Comparison of ENCODE assay signal across 33 cellular contexts in genomic region chr10:11276475-11276990, GRCh38.
DNase-seq lines count a peak whose midpoint lies in the region; ATAC-seq, FAIRE-seq and TF ChIP-seq lines count a peak whose summit lies in the region.
"Had no signal": no experiment of that assay in that cellular context is flagged by ENCODE, and none has a peak within 500 bp of the region (broad histone marks: within the 10 kb centered on the region; RNA-seq: fewer than 3 reads in every experiment).

No MANE protein-coding gene starts in this region.

- intact Hi-C loops in Right ventricle myocardium superior (cut with DNase I), result no loop called here
- intact Hi-C loops in left cardiac atrium (cut with DNase I), result loop anchor here in 1 of 2 donors (10.0 kb wide), 2 partner anchors 322 to 552 kb away; no protein-coding TSS in a partner anchor
- intact Hi-C loops in GM12878 (cut with micrococcal nuclease; ENCODE audit: unreplicated experiment), result loop anchor here (10.0 kb wide), 2 partner anchors 262 to 602 kb away; partner anchors contain the start of gene CELF2

- H2AFZ ChIP-seq in GM12878 (ENCODE audit: control insufficient read depth, low read depth, low read length), result no peak overlapping the region

- H3K4me1 Mint-ChIP-seq in IgD-negative memory B cell, result peaks cover 7 to 17% (median 11%) of the 10 kb centered on the region in 3 donors
- peaks cover 63% of the 10 kb centered on the region for H3K4me1 Mint-ChIP-seq in stimulated activated effector memory CD8-positive, alpha-beta T cell treated with anti-CD3 and anti-CD28 coated beads, Interleukin-12 subunit alpha, Interleukin-12 subunit beta, amount 100 ng/mL, for 72 hours

- H3K4me2 ChIP-seq in GM12878 (ENCODE audit: control insufficient read depth, insufficient read depth), result no peak overlapping the region
- H3K4me2 ChIP-seq: BLaER1 had no signal

- peak overlapping the region in 2 of 3 donors; percentile 16 to 56 for H3K27ac Mint-ChIP-seq in IgD-negative memory B cell
- H3K27ac Mint-ChIP-seq in stimulated activated effector memory CD8-positive, alpha-beta T cell treated with anti-CD3 and anti-CD28 coated beads, Interleukin-12 subunit alpha, Interleukin-12 subunit beta, amount 100 ng/mL, for 72 hours, result peak overlapping the region; percentile 94
- H3K27ac Mint-ChIP-seq: activated naive CD8-positive, alpha-beta T cell treated with anti-CD3 and anti-CD28 coated beads, Interleukin-2, amount 10 ng/mL, durations not matched to agents 7 days and 5 days; HFFc6; progenitor cell of endocrine pancreas had no signal

- H3K27me3 ChIP-seq in GM12878 (replicated peaks in 1 of 2; ENCODE audit: control insufficient read depth in 2 of 2, insufficient read depth in 2 of 2, low read length in 1 of 2), result no peaks in the 10 kb centered on the region
- H3K27me3 ChIP-seq: ascending aorta, BLaER1, cardiac muscle cell, esophagus muscularis mucosa, left lung, neutrophil, sigmoid colon, upper lobe of left lung had no signal

- no peaks in the 10 kb centered on the region for H4K20me1 ChIP-seq in GM12878 (ENCODE audit: control insufficient read depth, insufficient read depth)

- no peak overlapping the region for H3K4me3 ChIP-seq in GM12878
- H3K4me3 ChIP-seq: ascending aorta, BLaER1, cardiac muscle cell, esophagus muscularis mucosa, left lung, sigmoid colon, SK-N-MC, upper lobe of left lung had no signal

- H3K27ac ChIP-seq in GM12878 (ENCODE audit: control insufficient read depth, insufficient read depth), result no peak overlapping the region
- no peak overlapping the region for H3K27ac ChIP-seq in RWPE1
- H3K27ac ChIP-seq: ascending aorta, BLaER1, cardiac muscle cell, esophagus muscularis mucosa, left lung, neutrophil, sigmoid colon, SK-N-MC, upper lobe of left lung had no signal

- peaks cover 24% of the 10 kb centered on the region for H3K4me1 ChIP-seq in GM12878 (ENCODE audit: control insufficient read depth, insufficient read depth, low read length)
- H3K4me1 ChIP-seq: ascending aorta, BLaER1, esophagus muscularis mucosa, sigmoid colon, upper lobe of left lung had no signal

- ATAC-seq in Right ventricle myocardium superior (ENCODE audit: poor library complexity), result peak; percentile 26
- no peak for ATAC-seq in left cardiac atrium
- ATAC-seq in GM12878, result no peak
- peak; percentile 3 for ATAC-seq in stimulated activated effector memory CD8-positive, alpha-beta T cell treated with anti-CD3 and anti-CD28 coated beads, Interleukin-12 subunit alpha, Interleukin-12 subunit beta, amount 100 ng/mL, for 72 hours
- ATAC-seq: left lung had no signal

- in situ Hi-C loops in GM12878 (cut with MboI), result no loop called here

- FAIRE-seq in GM12878 (lab: Jason Lieb, UNC) (no peak), D721Med (lab: Jason Lieb, UNC) (no peak)
- FAIRE-seq: endometrium, H1, islet of Langerhans had no signal

- SMC1A ChIA-PET in GM12878 (lab: Charles Lee; ENCODE audit: uncharacterized antibody, unreplicated experiment), result interaction anchor here (1.0 to 1.6 kb wide), 6 partner anchors 13 to 163 kb away, joined by 3 to 6 read pairs (median 3); no protein-coding TSS in a partner anchor

- TF ChIP-seq CTCF in GM12878 (IDR thresholded peaks at IDR 0.05 in 2 of 3, conservative IDR thresholded peaks at IDR 0.05 in 1 of 3; ENCODE audit: control insufficient read depth in 2 of 3, extremely low read depth in 1 of 3, insufficient read depth in 1 of 3, low read depth in 3 of 3, low read length in 3 of 3), result no peak
- no peak for TF ChIP-seq CTCF in RWPE1 (conservative IDR thresholded peaks at IDR 0.05; ENCODE audit: low read depth)
- no peak for TF ChIP-seq CTCF in D721Med (IDR thresholded peaks at IDR 0.05; ENCODE audit: insufficient read depth, missing control alignments)

- CTCF ChIA-PET in GM12878 (lab: Yijun Ruan, JAX), result no interaction called here
- CTCF ChIA-PET in RWPE1 (lab: Yijun Ruan, JAX), result no interaction called here

- no peak overlapping the region for H3K4me3 Mint-ChIP-seq in IgD-negative memory B cell
- H3K4me3 Mint-ChIP-seq in stimulated activated effector memory CD8-positive, alpha-beta T cell treated with anti-CD3 and anti-CD28 coated beads, Interleukin-12 subunit alpha, Interleukin-12 subunit beta, amount 100 ng/mL, for 72 hours, result no peak overlapping the region
- H3K4me3 Mint-ChIP-seq: activated naive CD8-positive, alpha-beta T cell treated with anti-CD3 and anti-CD28 coated beads, Interleukin-2, amount 10 ng/mL, durations not matched to agents 7 days and 5 days; HFFc6; T-helper 1 cell treated with Interleukin-12 subunit alpha and Interleukin-12 subunit beta and Interleukin-4 antibody, amounts not matched to agents 30 μg/mL and 1 μg/mL, for 36 hours had no signal

- H3K9ac ChIP-seq in GM12878 (ENCODE audit: control insufficient read depth, insufficient read depth, low read length), result no peak overlapping the region
- H3K9ac ChIP-seq: BLaER1 had no signal

- DNase-seq in Right ventricle myocardium superior, result no peak
- no peak for DNase-seq in left cardiac atrium
- DNase-seq in GM12878 (ENCODE audit: low read depth, low spot score), result no peak
- DNase-seq in stimulated activated effector memory CD8-positive, alpha-beta T cell treated with anti-CD3 and anti-CD28 coated beads, Interleukin-12 subunit alpha, Interleukin-12 subunit beta, amount 100 ng/mL, for 72 hours (ENCODE audit: low spot score in 2 of 2), result no peak
- no peak for DNase-seq in RWPE1 (ENCODE audit: low spot score)
- DNase-seq in D721Med (ENCODE audit: insufficient read length, low spot score), result no peak
- DNase-seq: activated CD4-positive, CD25-positive, alpha-beta regulatory T cell treated with anti-CD3 and anti-CD28 coated beads, Interleukin-2, amount 50 U/mL, for 72 hours; activated naive CD8-positive, alpha-beta T cell treated with anti-CD3 and anti-CD28 coated beads, Interleukin-2, amount 10 ng/mL, durations not matched to agents 7 days and 5 days; activated T-cell treated with anti-CD3 and anti-CD28 coated beads, Interleukin-2, amount 50 U/mL, for 1 hour; foreskin fibroblast; HFFc6; MV-4-11; NCI-H1436 treated with DMSO at 0.1 percent for 48 hours; NCI-H226; NCI-H526 treated with DMSO at 0.1 percent for 48 hours; NK-92 treated with Interleukin-12 subunit alpha and Interleukin-12 subunit beta, amount 100 ng/mL, for 24 hours; sigmoid colon; stimulated activated CD4-positive, alpha-beta T cell treated with anti-CD3 and anti-CD28 coated beads, Interleukin-12 subunit alpha, Interleukin-12 subunit beta, amount 100 ng/mL, for 4 hours; stimulated activated CD4-positive, alpha-beta T cell treated with anti-CD3 and anti-CD28 coated beads, Interleukin-2, amount 100 ng/mL, for 48 hours had no signal

- H3K79me2 ChIP-seq in GM12878 (ENCODE audit: control insufficient read depth, insufficient read depth, low read length), result peaks cover 9% of the 10 kb centered on the region

- TF ChIP-seq POLR2A in GM12878 (IDR thresholded peaks at IDR 0.05; ENCODE audit: low read depth, low read length), result no peak

- peaks cover 8% of the 10 kb centered on the region for H3K36me3 Mint-ChIP-seq in IgD-negative memory B cell
- H3K36me3 Mint-ChIP-seq in stimulated activated effector memory CD8-positive, alpha-beta T cell treated with anti-CD3 and anti-CD28 coated beads, Interleukin-12 subunit alpha, Interleukin-12 subunit beta, amount 100 ng/mL, for 72 hours, result no peaks in the 10 kb centered on the region

- H3K27me3 Mint-ChIP-seq in IgD-negative memory B cell, result no peaks in the 10 kb centered on the region
- H3K27me3 Mint-ChIP-seq: activated naive CD8-positive, alpha-beta T cell treated with anti-CD3 and anti-CD28 coated beads, Interleukin-2, amount 10 ng/mL, durations not matched to agents 7 days and 5 days had no signal

- no peaks in the 10 kb centered on the region; the same call in 2 of the 3 replicates for H3K9me3 ChIP-seq in GM12878 (replicated peaks; ENCODE audit: control insufficient read depth, insufficient read depth, low read length)
- H3K9me3 ChIP-seq: ascending aorta, esophagus muscularis mucosa, left lung, neutrophil, sigmoid colon, upper lobe of left lung had no signal

- no peak for TF ChIP-seq RAD21 in GM12878 (IDR thresholded peaks at IDR 0.05; ENCODE audit: insufficient read depth, low read depth, low read length)

- H3K9me3 Mint-ChIP-seq in IgD-negative memory B cell, result no peaks in the 10 kb centered on the region
- H3K9me3 Mint-ChIP-seq in stimulated activated effector memory CD8-positive, alpha-beta T cell treated with anti-CD3 and anti-CD28 coated beads, Interleukin-12 subunit alpha, Interleukin-12 subunit beta, amount 100 ng/mL, for 72 hours, result no peaks in the 10 kb centered on the region
- H3K9me3 Mint-ChIP-seq: T-helper 1 cell treated with Interleukin-12 subunit alpha and Interleukin-12 subunit beta and Interleukin-4 antibody, amounts not matched to agents 30 μg/mL and 1 μg/mL, for 36 hours had no signal

- BruUV-seq in GM12878 (replicated peaks; lab: Mats Ljungman, UMichigan), result no TSS peak

- no peak for TF ChIP-seq EP300 in GM12878 (IDR thresholded peaks at IDR 0.05; ENCODE audit: borderline replicate concordance in 1 of 2, control insufficient read depth in 1 of 2, low read depth in 2 of 2, low read length in 2 of 2)

- RAD21 ChIA-PET in GM12878 (lab: Charles Lee; ENCODE audit: unreplicated experiment), result interaction anchor here (1.3 kb wide), 1 partner anchor 35 kb away, joined by 3 read pairs; no protein-coding TSS in a partner anchor

- peaks cover 38 to 55% of the 10 kb centered on the region in 2 experiments for H3K36me3 ChIP-seq in GM12878 (ENCODE audit: control insufficient read depth in 2 of 2, insufficient read depth in 2 of 2, low read length in 1 of 2)

- 49% methylated on average over 10 of the region's 10 CpGs for WGBS in GM12878 (ENCODE audit: insufficient coverage, insufficient replicate concordance, low lambda C conversion rate, missing lambda C conversion rate)

- POLR2A ChIA-PET in GM12878 (lab: Charles Lee), result interaction anchor here (0.5 kb wide), 1 partner anchor 773 kb away, joined by 4 read pairs; no protein-coding TSS in a partner anchor
- POLR2A ChIA-PET in RWPE1 (lab: Yijun Ruan, JAX; ENCODE audit: low non-redundant PET), result no interaction called here

TF ChIP-seq in GM12878, 131 proteins besides CTCF, POLR2A, EP300 and RAD21 (continues in another document):
- TF ChIP-seq POLR2AphosphoS5 (IDR thresholded peaks at IDR 0.05; ENCODE audit: low read length), result 0 out of 2 replicates have a peak, but pooled peaks have one; percentile 28

Comparison
In these comparisons a context has a peak if more than half of its experiments do, and no peak if none do; other contexts are left out.
1. ATAC-seq: peak in Right ventricle myocardium superior (single experiment) and stimulated activated effector memory CD8-positive, alpha-beta T cell treated with anti-CD3 and anti-CD28 coated beads, Interleukin-12 subunit alpha, Interleukin-12 subunit beta, amount 100 ng/mL, for 72 hours (single experiment); none in left cardiac atrium (0 of 2) and GM12878 (single experiment).